ENCODE assay signal across 23 cellular contexts in genomic region chr9:3876553-3876952, GRCh38.
DNase-seq lines count a peak whose midpoint lies in the region; ATAC-seq, FAIRE-seq and TF ChIP-seq lines count a peak whose summit lies in the region.
"Had no signal": no experiment of that assay in that cellular context is flagged by ENCODE, and none has a peak within 500 bp of the region (broad histone marks: within the 10 kb centered on the region; RNA-seq: fewer than 3 reads in every experiment).

No MANE protein-coding gene starts in this region.

- H3K4me3 ChIP-seq in SK-N-SH (ENCODE audit: low read depth in 2 of 2, low read length in 1 of 2) = no peak overlapping the region
- H3K4me3 ChIP-seq in IMR-90 (ENCODE audit: insufficient read depth, low read depth, low read length) = no peak overlapping the region
- H3K4me3 ChIP-seq in astrocyte (ENCODE audit: insufficient read depth, low read depth, low read length) = no peak overlapping the region
- H3K4me3 ChIP-seq: GM23248 had no signal

- no peak overlapping the region for H3K56ac ChIP-seq in IMR-90 (ENCODE audit: extremely low read depth, insufficient read depth, low read length)

- H3K27me3 Mint-ChIP-seq in astrocyte (ENCODE audit: low read depth, unreplicated experiment) = no peaks in the 10 kb centered on the region
- H3K27me3 Mint-ChIP-seq in progenitor cell of endocrine pancreas = no peaks in the 10 kb centered on the region

- no peak for ATAC-seq in SK-N-SH treated with all-trans-retinoic acid at 6 μM for 48 hours
- no peak for ATAC-seq in IMR-90 (ENCODE audit: low read depth)
- ATAC-seq: CD8-positive, alpha-beta T cell; Right ventricle myocardium inferior had no signal

- H2AK5ac ChIP-seq in IMR-90 (ENCODE audit: low read depth, low read length) = no peak overlapping the region

- H3K9me3 ChIP-seq in SK-N-SH (no peaks in the 10 kb centered on the region), IMR-90 (ENCODE audit: control insufficient read depth, insufficient read depth, low read length) (no peaks in the 10 kb centered on the region), astrocyte (ENCODE audit: insufficient read depth, low read depth, low read length) (no peaks in the 10 kb centered on the region)

- DNase-seq in SK-N-SH = no peak
- DNase-seq in IMR-90 = no peak
- no peak for DNase-seq in astrocyte (ENCODE audit: low read depth)
- no peak for DNase-seq in progenitor cell of endocrine pancreas (ENCODE audit: low spot score, unreplicated experiment)
- no peak for DNase-seq in COR-L47 (lab: John Stamatoyannopoulos, UW)
- DNase-seq in NCI-H146 (lab: John Stamatoyannopoulos, UW) = no peak
- DNase-seq: 8988T; AML-193; C1 segment of cervical spinal cord; CD8-positive, alpha-beta T cell; GM23248; H9; KG1; NCI-H1092; NCI-H1436; NCI-H1930; NCI-H226; NCI-H510A treated with DMSO at 0.1 percent for 48 hours; NCI-H774; NK-92 treated with Interleukin-12 subunit alpha and Interleukin-12 subunit beta, amount 100 ng/mL, for 24 hours had no signal

- H3K4me2 ChIP-seq in SK-N-SH = peak overlapping the region; percentile 41; the same call in 1 of the 2 replicates
- no peak overlapping the region for H3K4me2 ChIP-seq in IMR-90 (ENCODE audit: low read depth, low read length)
- no peak overlapping the region for H3K4me2 ChIP-seq in astrocyte (ENCODE audit: low read length)

- peak overlapping the region; percentile 69; the same call in 2 of the 3 replicates for H2BK15ac ChIP-seq in IMR-90 (ENCODE audit: low read depth, low read length)

- TF ChIP-seq RAD21 in SK-N-SH (IDR thresholded peaks at IDR 0.05; ENCODE audit: low read length) = no peak
- no peak for TF ChIP-seq RAD21 in IMR-90 (IDR thresholded peaks at IDR 0.05; ENCODE audit: low read length)

- TF ChIP-seq CTCF in SK-N-SH (IDR thresholded peaks at IDR 0.05) = no peak
- TF ChIP-seq CTCF in IMR-90 (conservative IDR thresholded peaks at IDR 0.05; ENCODE audit: low read depth, low read length) = no peak
- no peak for TF ChIP-seq CTCF in astrocyte (IDR thresholded peaks at IDR 0.05; ENCODE audit: insufficient read depth, low read depth, low read length)
- no peak for TF ChIP-seq CTCF in progenitor cell of endocrine pancreas (IDR thresholded peaks at IDR 0.05; ENCODE audit: unreplicated experiment)

- H3K4me1 ChIP-seq in SK-N-SH (ENCODE audit: control insufficient read depth in 1 of 2, insufficient read depth in 2 of 2, low read depth in 1 of 2, low read length in 1 of 2) (peaks cover 13 to 33% of the 10 kb centered on the region in 2 experiments; a peak in 3 of 4 replicates), IMR-90 (ENCODE audit: control insufficient read depth, insufficient read depth, low read length) (peaks cover 17% of the 10 kb centered on the region), astrocyte (ENCODE audit: insufficient read depth, low read length) (peaks cover 43% of the 10 kb centered on the region)

- no peak overlapping the region for H3K23ac ChIP-seq in IMR-90 (ENCODE audit: low read depth, low read length)

- peak overlapping the region; percentile 57; the same call in 1 of the 2 replicates for H2BK20ac ChIP-seq in IMR-90 (ENCODE audit: low read depth, low read length)

- no peak overlapping the region for H3K14ac ChIP-seq in IMR-90 (replicated peaks; ENCODE audit: low read depth, low read length)

- POLR2A ChIA-PET in SK-N-SH (lab: Yijun Ruan, JAX) = no interaction called here
- POLR2A ChIA-PET in IMR-90 (lab: Charles Lee; ENCODE audit: unreplicated experiment) = no interaction called here

- no peak for FAIRE-seq in astrocyte (lab: Jason Lieb, UNC)
- FAIRE-seq: GM12892 had no signal

- no peak overlapping the region for H3K27ac Mint-ChIP-seq in astrocyte (ENCODE audit: unreplicated experiment)
- peak overlapping the region; percentile 79 for H3K27ac Mint-ChIP-seq in progenitor cell of endocrine pancreas
- H3K27ac Mint-ChIP-seq: CD8-positive, alpha-beta T cell; H9 had no signal

- TF ChIP-seq EP300 in SK-N-SH (IDR thresholded peaks at IDR 0.05; ENCODE audit: borderline replicate concordance in 1 of 2, low read depth in 1 of 2, low read length in 1 of 2) = no peak

- peak overlapping the region; percentile 39; the same call in 1 of the 2 replicates for H3K9ac ChIP-seq in SK-N-SH
- H3K9ac ChIP-seq in IMR-90 (ENCODE audit: low read depth, low read length) = no peak overlapping the region
- H3K9ac ChIP-seq in astrocyte (ENCODE audit: low read length) = no peak overlapping the region

- CTCF ChIA-PET in SK-N-SH (lab: Yijun Ruan, JAX) = no interaction called here
- CTCF ChIA-PET in IMR-90 (lab: Yijun Ruan, JAX) = no interaction called here

- H3K36me3 Mint-ChIP-seq in astrocyte (ENCODE audit: low read depth, unreplicated experiment) (peaks cover 29% of the 10 kb centered on the region), progenitor cell of endocrine pancreas (ENCODE audit: insufficient read depth) (peaks cover 26% of the 10 kb centered on the region)
- H3K36me3 Mint-ChIP-seq: CD8-positive, alpha-beta T cell had no signal

- H4K5ac ChIP-seq in IMR-90 (ENCODE audit: low read depth, low read length) = no peak overlapping the region

- no peak overlapping the region; a peak in 1 of 4 replicates for H4K8ac ChIP-seq in IMR-90 (ENCODE audit: low read depth in 2 of 2, low read length in 2 of 2)

- H3K79me2 ChIP-seq in SK-N-SH (ENCODE audit: insufficient read depth) = peaks cover 13% of the 10 kb centered on the region
- no peaks in the 10 kb centered on the region for H3K79me2 ChIP-seq in astrocyte (ENCODE audit: insufficient read depth, low read length)

- H4K20me1 ChIP-seq in SK-N-SH (ENCODE audit: insufficient read depth) = no peaks in the 10 kb centered on the region
- peaks cover 5% of the 10 kb centered on the region for H4K20me1 ChIP-seq in IMR-90 (ENCODE audit: insufficient read depth, low read length)
- H4K20me1 ChIP-seq in astrocyte (ENCODE audit: insufficient read depth, low read length) = no peaks in the 10 kb centered on the region

- H2AFZ ChIP-seq in SK-N-SH (ENCODE audit: low read depth) (no peak overlapping the region), IMR-90 (replicated peaks; ENCODE audit: low read length, poor library complexity) (no peak overlapping the region), astrocyte (ENCODE audit: low read depth, low read length) (no peak overlapping the region)
- H2AFZ ChIP-seq: GM23248 had no signal

- peaks cover 39% of the 10 kb centered on the region for H3F3A ChIP-seq in SK-N-SH (replicated peaks; ENCODE audit: insufficient read depth)

- H3K36me3 ChIP-seq in SK-N-SH (replicated peaks in 1 of 2; ENCODE audit: control insufficient read depth in 1 of 2, insufficient read depth in 2 of 2, low read length in 1 of 2) (peaks cover 0 to 8% of the 10 kb centered on the region in 2 experiments), IMR-90 (ENCODE audit: control insufficient read depth, insufficient read depth, low read length) (peaks cover 8% of the 10 kb centered on the region; the same call in 1 of the 2 replicates), astrocyte (ENCODE audit: insufficient read depth, low read length) (peaks cover 12% of the 10 kb centered on the region)

- no peak for TF ChIP-seq POLR2A in IMR-90 (IDR thresholded peaks at IDR 0.05; ENCODE audit: low read depth, low read length)

- H3K4me3 Mint-ChIP-seq in astrocyte (ENCODE audit: unreplicated experiment) = no peak overlapping the region
- H3K4me3 Mint-ChIP-seq in progenitor cell of endocrine pancreas (ENCODE audit: low read depth) = no peak overlapping the region
- H3K4me3 Mint-ChIP-seq: CD8-positive, alpha-beta T cell; H9 had no signal

- no peak overlapping the region for H2AK9ac ChIP-seq in IMR-90 (replicated peaks; ENCODE audit: low read depth, low read length, poor library complexity)

- no peak overlapping the region for H3K18ac ChIP-seq in IMR-90 (ENCODE audit: low read depth, low read length)

- H3K27ac ChIP-seq in SK-N-SH (ENCODE audit: low read depth in 2 of 2, low read length in 1 of 2) (peak overlapping the region in 1 of 2 experiments; percentile 94; a peak in 2 of 4 replicates), IMR-90 (ENCODE audit: insufficient read depth, low read length) (no peak overlapping the region), astrocyte (ENCODE audit: low read depth, low read length) (peak overlapping the region; percentile 97)

- H4K91ac ChIP-seq in IMR-90 (ENCODE audit: insufficient read depth, low read depth, low read length) = no peak overlapping the region; the same call in 1 of the 2 replicates

- whole genome bisulfite sequencing in SK-N-SH (ENCODE audit: low lambda C conversion rate) = 0% methylated on average over 1 of the region's 1 CpG
- WGBS in IMR-90 (ENCODE audit: extremely low coverage in 2 of 2, insufficient read length in 1 of 2), 2 experiments = no CpG with 5 or more reads among the region's 1 CpG

- BruUV-seq in IMR-90 (replicated peaks; lab: Mats Ljungman, UMichigan) = no TSS peak

- in situ Hi-C loops in IMR-90 (cut with MboI; ENCODE audit: low sequenced_read_pairs) = no loop called here

- peaks cover 40% of the 10 kb centered on the region for H3K4me1 Mint-ChIP-seq in astrocyte (ENCODE audit: low read depth, unreplicated experiment)
- peaks cover 11% of the 10 kb centered on the region for H3K4me1 Mint-ChIP-seq in progenitor cell of endocrine pancreas (ENCODE audit: low read depth)

- intact Hi-C loops in IMR-90 (cut with micrococcal nuclease) = loop anchor here (5.0 kb wide), 1 partner anchor 351 kb away; no protein-coding TSS in a partner anchor

- H3K27me3 ChIP-seq in SK-N-SH (ENCODE audit: insufficient read depth) (no peaks in the 10 kb centered on the region), IMR-90 (ENCODE audit: control insufficient read depth, insufficient read depth, low read length) (no peaks in the 10 kb centered on the region), astrocyte (ENCODE audit: insufficient read depth, low read length) (no peaks in the 10 kb centered on the region)

- H3K9me1 ChIP-seq in IMR-90 (ENCODE audit: insufficient read depth, low read length) = peaks cover 11% of the 10 kb centered on the region

- H3K79me1 ChIP-seq in IMR-90 (ENCODE audit: low read depth in 1 of 2, low read length in 2 of 2) = peaks cover 6 to 10% of the 10 kb centered on the region in 2 experiments; a peak in 1 of 4 replicates

- H3K4ac ChIP-seq in IMR-90 (ENCODE audit: low read depth, low read length) = no peak overlapping the region

- no peaks in the 10 kb centered on the region for H3K9me2 ChIP-seq in SK-N-SH

- dilution Hi-C loops in IMR-90 (cut with HindIII; ENCODE audit: low sequenced_read_pairs, unreplicated experiment) = no loop called here

- peak overlapping the region; percentile 14; the same call in 1 of the 2 replicates for H2BK120ac ChIP-seq in IMR-90 (ENCODE audit: low read depth, low read length)

- H3K9me3 Mint-ChIP-seq in astrocyte (ENCODE audit: unreplicated experiment) (peaks cover 4% of the 10 kb centered on the region), progenitor cell of endocrine pancreas (ENCODE audit: low read depth) (peaks cover 4% of the 10 kb centered on the region)

- H2BK5ac ChIP-seq in IMR-90 (ENCODE audit: low read depth, low read length, poor library complexity, severe bottlenecking) = peak overlapping the region; percentile 21

TF ChIP-seq in SK-N-SH, 30 proteins besides CTCF, POLR2A, EP300 and RAD21 (continues in another document):
- TF ChIP-seq MXI1 (IDR thresholded peaks at IDR 0.05; ENCODE audit: low read depth, low read length) = no peak
- TF ChIP-seq JUND (IDR thresholded peaks at IDR 0.05) = no peak

TF ChIP-seq in IMR-90, 13 proteins besides CTCF, POLR2A, EP300 and RAD21 (continues in another document):
- TF ChIP-seq NFE2L2 (IDR thresholded peaks at IDR 0.05; ENCODE audit: low read depth, low read length) (no peak), CHD1 (IDR thresholded peaks at IDR 0.05; ENCODE audit: low read depth, low read length) (no peak), FOS (IDR thresholded peaks at IDR 0.05; ENCODE audit: low read depth, low read length) (no peak)
